8 cellular contexts compared by ENCODE assay signal in genomic region chr9:35661756-35662350, GRCh38. TPM values are rescaled to one million over a fixed set of nuclear protein-coding genes. Genes with fewer than 3 reads are reported as not detected.
DNase-seq lines count a peak whose midpoint lies in the region; ATAC-seq and TF ChIP-seq lines count a peak whose summit lies in the region.

No MANE protein-coding gene starts in this region.

- no peak overlapping the region for H4K8ac ChIP-seq in mesendoderm (ENCODE audit: low read depth, low read length)

- H3K79me1 ChIP-seq in mesendoderm (ENCODE audit: low read length), result peaks cover 12% of the 10 kb centered on the region

- POLR2A ChIA-PET in activated CD8-positive, alpha-beta T cell treated with anti-CD3 and anti-CD28 coated beads, Interleukin-2, amount 10 ng/mL, durations not matched to agents 7 days and 5 days (lab: Charles Lee), result interaction anchor here (0.7 to 4.8 kb wide), 5 partner anchors 11 to 590 kb away, joined by 3 to 54 read pairs (median 6); partner anchors contain the start of gene SIT1

- no peak overlapping the region for H2AK5ac ChIP-seq in mesendoderm (ENCODE audit: low read length)

- no peaks in the 10 kb centered on the region for H3K27me3 ChIP-seq in right cardiac atrium (ENCODE audit: control insufficient read depth, insufficient read depth)
- H3K27me3 ChIP-seq in suprapubic skin, result no peaks in the 10 kb centered on the region
- no peaks in the 10 kb centered on the region for H3K27me3 ChIP-seq in mesendoderm (ENCODE audit: insufficient read depth, low read length, poor library complexity)

- no peaks in the 10 kb centered on the region for H3K9me3 ChIP-seq in right cardiac atrium (ENCODE audit: control insufficient read depth, low read length)
- H3K9me3 ChIP-seq in suprapubic skin, result no peaks in the 10 kb centered on the region

- peaks cover 90% of the 10 kb centered on the region for H3K4me1 Mint-ChIP-seq in activated CD8-positive, alpha-beta T cell treated with anti-CD3 and anti-CD28 coated beads, Interleukin-2, amount 10 ng/mL, durations not matched to agents 7 days and 5 days (ENCODE audit: low read depth)

- H3K56ac ChIP-seq in mesendoderm (ENCODE audit: low read length), result no peak overlapping the region

- H3K4me3 ChIP-seq in right cardiac atrium (ENCODE audit: low read length) (no peak overlapping the region), suprapubic skin (no peak overlapping the region), mesendoderm (ENCODE audit: low read length) (no peak overlapping the region)

- H3K4ac ChIP-seq in mesendoderm (ENCODE audit: low read depth, low read length), result no peak overlapping the region

- peaks cover 46% of the 10 kb centered on the region for H3K36me3 Mint-ChIP-seq in activated CD8-positive, alpha-beta T cell treated with anti-CD3 and anti-CD28 coated beads, Interleukin-2, amount 10 ng/mL, durations not matched to agents 7 days and 5 days (ENCODE audit: low read depth)

- H3K18ac ChIP-seq in mesendoderm (ENCODE audit: low read length), result no peak overlapping the region

- no peak for ATAC-seq in activated CD8-positive, alpha-beta T cell treated with anti-CD3 and anti-CD28 coated beads, Interleukin-2, amount 10 ng/mL, durations not matched to agents 7 days and 5 days
- ATAC-seq in right cardiac atrium, result no peak

- H3K9ac ChIP-seq in mesendoderm (ENCODE audit: low read length), result no peak overlapping the region

- H3K9me3 Mint-ChIP-seq in activated CD8-positive, alpha-beta T cell treated with anti-CD3 and anti-CD28 coated beads, Interleukin-2, amount 10 ng/mL, durations not matched to agents 7 days and 5 days (ENCODE audit: insufficient read depth), result no peaks in the 10 kb centered on the region

- H3K27ac ChIP-seq in right cardiac atrium (ENCODE audit: low read length), result peak overlapping the region; percentile 48
- H3K27ac ChIP-seq in suprapubic skin, result peak overlapping the region; percentile 98
- no peak overlapping the region for H3K27ac ChIP-seq in mesendoderm (ENCODE audit: low read depth, low read length)

- DNase-seq in activated T-cell treated with anti-CD3 and anti-CD28 coated beads, Interleukin-2, amount 50 U/mL, for 1 hour, result peak; percentile 47
- no peak for DNase-seq in activated T-cell treated with anti-CD3 and anti-CD28 coated beads, Interleukin-2, amount 50 U/mL, for 48 hours
- DNase-seq in activated CD8-positive, alpha-beta T cell treated with anti-CD3 and anti-CD28 coated beads, Interleukin-2, amount 10 ng/mL, durations not matched to agents 7 days and 5 days, result peak; percentile 44
- DNase-seq in right cardiac atrium (no peak), suprapubic skin (ENCODE audit: low spot score in 2 of 2) (no peak), iPS-NIHi7 (ENCODE audit: extremely low spot score) (no peak), middle frontal gyrus (ENCODE audit: extremely low spot score, low spot score) (no peak), mesendoderm (no peak)

- H3K27ac Mint-ChIP-seq in activated CD8-positive, alpha-beta T cell treated with anti-CD3 and anti-CD28 coated beads, Interleukin-2, amount 10 ng/mL, durations not matched to agents 7 days and 5 days, result peak overlapping the region; percentile 86

- 69% methylated on average over 3 of the region's 3 CpGs for WGBS in right cardiac atrium
- 67% methylated on average over 3 of the region's 3 CpGs for WGBS in suprapubic skin
- WGBS in mesendoderm (ENCODE audit: extremely low coverage, insufficient coverage, low lambda C conversion rate), result no CpG with 5 or more reads among the region's 3 CpGs

- peak overlapping the region; percentile 86 for H3K4me3 Mint-ChIP-seq in activated CD8-positive, alpha-beta T cell treated with anti-CD3 and anti-CD28 coated beads, Interleukin-2, amount 10 ng/mL, durations not matched to agents 7 days and 5 days

- no peak for TF ChIP-seq POLR2A in suprapubic skin (IDR thresholded peaks at IDR 0.05)

- H2BK120ac ChIP-seq in mesendoderm (ENCODE audit: low read depth, low read length), result no peak overlapping the region

- H3K4me2 ChIP-seq in mesendoderm (ENCODE audit: low read length), result no peak overlapping the region

- H2BK15ac ChIP-seq in mesendoderm (replicated peaks; ENCODE audit: low read depth), result no peak overlapping the region

- no peak for TF ChIP-seq EP300 in suprapubic skin (IDR thresholded peaks at IDR 0.05)

- CTCF ChIA-PET in activated CD8-positive, alpha-beta T cell treated with anti-CD3 and anti-CD28 coated beads, Interleukin-2, amount 10 ng/mL, durations not matched to agents 7 days and 5 days (lab: Charles Lee), result interaction anchor here (1.1 to 12.4 kb wide), 9 partner anchors 10 to 91 kb away, joined by 3 to 214 read pairs (median 8); partner anchors contain the start of genes CD72, GBA2, RGP1 and SIT1

- no peaks in the 10 kb centered on the region for H3K79me2 ChIP-seq in mesendoderm (ENCODE audit: control insufficient read depth, insufficient read depth, low read length)

- H3K23ac ChIP-seq in mesendoderm (ENCODE audit: low read length), result no peak overlapping the region

- no peak for TF ChIP-seq CTCF in suprapubic skin (IDR thresholded peaks at IDR 0.05)

- H3K36me3 ChIP-seq in suprapubic skin (peaks cover 4% of the 10 kb centered on the region), mesendoderm (ENCODE audit: control insufficient read depth, insufficient read depth, low read length) (peaks cover 6% of the 10 kb centered on the region)

- peaks cover 3% of the 10 kb centered on the region for H3K27me3 Mint-ChIP-seq in activated CD8-positive, alpha-beta T cell treated with anti-CD3 and anti-CD28 coated beads, Interleukin-2, amount 10 ng/mL, durations not matched to agents 7 days and 5 days (ENCODE audit: low read depth)

- H3K4me1 ChIP-seq in right cardiac atrium (ENCODE audit: control insufficient read depth, insufficient read depth, low read length), result no peaks in the 10 kb centered on the region
- peaks cover 55% of the 10 kb centered on the region for H3K4me1 ChIP-seq in suprapubic skin
- peaks cover 5% of the 10 kb centered on the region for H3K4me1 ChIP-seq in mesendoderm (ENCODE audit: control insufficient read depth, low read depth, low read length)

- intact Hi-C loops in right cardiac atrium (cut with DNase I), result loop anchor here in 3 of 4 donors (5.0 to 10.0 kb wide), 3 partner anchors 35 to 70 kb away; partner anchors contain the start of genes CREB3 (in 2 of the 3) and TLN1 (in 2 of the 3)

- H4K5ac ChIP-seq in mesendoderm (ENCODE audit: low read length), result no peak overlapping the region

- H2BK5ac ChIP-seq in mesendoderm (ENCODE audit: low read length), result no peak overlapping the region

RNA-seq across cellular contexts. Expression of gene ARHGEF39, which starts 3.1 kb away (rescaled TPM):
- 10 to 100 TPM; 17.2 to 17.3 TPM for total RNA-seq in activated CD8-positive, alpha-beta T cell treated with anti-CD3 and anti-CD28 coated beads, Interleukin-2, amount 10 ng/mL, durations not matched to agents 7 days and 5 days
- total RNA-seq in right cardiac atrium, result under 1 TPM in 3 of 4 donors, not detected in 1; 0.29 to 0.50 (median 0.34) TPM
- 0.52 TPM for polyA plus RNA-seq in right cardiac atrium
- 10 to 100 TPM in 1 of 4 donors, 1 to 10 TPM in 1, under 1 TPM in 2; 0.34 to 11.3 (median 1.9) TPM for total RNA-seq in suprapubic skin
- polyA plus RNA-seq in mesendoderm (2013, experiment 1 of 2), result 13.9 TPM
- 14.0 TPM for polyA plus RNA-seq in mesendoderm (2013, experiment 2 of 2)

RNA-seq across cellular contexts. Expression of gene CCDC107, which starts 3.8 kb away (rescaled TPM):
- 10 to 100 TPM; 34.8 to 36.8 TPM for total RNA-seq in activated CD8-positive, alpha-beta T cell treated with anti-CD3 and anti-CD28 coated beads, Interleukin-2, amount 10 ng/mL, durations not matched to agents 7 days and 5 days
- total RNA-seq in right cardiac atrium (10 to 100 TPM; 54.7 to 61.6 (median 60.1) TPM), suprapubic skin (10 to 100 TPM in 1 of 4 donors, 1 to 10 TPM in 3; 5.0 to 13.2 (median 9.6) TPM)
- polyA plus RNA-seq in right cardiac atrium, result 75.0 TPM
- 7.8 TPM for polyA plus RNA-seq in mesendoderm (2013, experiment 1 of 2)
- 6.8 TPM for polyA plus RNA-seq in mesendoderm (2013, experiment 2 of 2)

RNA-seq across cellular contexts. Expression of gene RMRP, which starts 4.0 kb away (rescaled TPM):
- over 10,000 TPM in 1 of 2 experiments, 1,000 to 10,000 TPM in 1; 7,126 to 12,592 TPM for total RNA-seq in activated CD8-positive, alpha-beta T cell treated with anti-CD3 and anti-CD28 coated beads, Interleukin-2, amount 10 ng/mL, durations not matched to agents 7 days and 5 days
- total RNA-seq in right cardiac atrium (over 10,000 TPM; 19,654 to 22,919 (median 21,195) TPM), suprapubic skin (over 10,000 TPM in 2 of 4 donors, 1,000 to 10,000 TPM in 2; 1,246 to 15,173 (median 11,383) TPM)
- polyA plus RNA-seq in right cardiac atrium, result 218 TPM
- polyA plus RNA-seq in mesendoderm (2013, experiment 1 of 2), result not detected
- not detected for polyA plus RNA-seq in mesendoderm (2013, experiment 2 of 2)

RNA-seq across cellular contexts. Expression of gene SIT1, which starts 11.1 kb away (rescaled TPM):
- 100 to 1,000 TPM; 213 to 220 TPM for total RNA-seq in activated CD8-positive, alpha-beta T cell treated with anti-CD3 and anti-CD28 coated beads, Interleukin-2, amount 10 ng/mL, durations not matched to agents 7 days and 5 days
- total RNA-seq in right cardiac atrium (1 to 10 TPM in 1 of 4 donors, under 1 TPM in 1, not detected in 2; 0.26 to 1.5 TPM), suprapubic skin (1 to 10 TPM in 1 of 4 donors, not detected in 3; 2.9 TPM)
- polyA plus RNA-seq in right cardiac atrium, result 0.14 TPM
- polyA plus RNA-seq in mesendoderm (2013, experiment 1 of 2), result 0.87 TPM
- polyA plus RNA-seq in mesendoderm (2013, experiment 2 of 2), result 0.91 TPM

RNA-seq across cellular contexts. Expression of gene CA9, which starts 11.9 kb away (rescaled TPM):
- total RNA-seq in activated CD8-positive, alpha-beta T cell treated with anti-CD3 and anti-CD28 coated beads, Interleukin-2, amount 10 ng/mL, durations not matched to agents 7 days and 5 days, result 1 to 10 TPM in 1 of 2 experiments, under 1 TPM in 1; 0.50 to 1.3 TPM
- total RNA-seq in right cardiac atrium, result 1 to 10 TPM in 3 of 4 donors, not detected in 1; 1.0 to 1.2 (median 1.1) TPM
- 1.4 TPM for polyA plus RNA-seq in right cardiac atrium
- total RNA-seq in suprapubic skin, result 1 to 10 TPM in 3 of 4 donors, not detected in 1; 2.1 to 5.7 (median 2.8) TPM
- 1.6 TPM for polyA plus RNA-seq in mesendoderm (2013, experiment 1 of 2)
- 1.8 TPM for polyA plus RNA-seq in mesendoderm (2013, experiment 2 of 2)

Comparison
In these comparisons a context has a peak if more than half of its experiments do, and no peak if none do; other contexts are left out.
1. DNase-seq: peak in activated T-cell treated with anti-CD3 and anti-CD28 coated beads, Interleukin-2, amount 50 U/mL, for 1 hour (single experiment) and activated CD8-positive, alpha-beta T cell treated with anti-CD3 and anti-CD28 coated beads, Interleukin-2, amount 10 ng/mL, durations not matched to agents 7 days and 5 days (single experiment); none in activated T-cell treated with anti-CD3 and anti-CD28 coated beads, Interleukin-2, amount 50 U/mL, for 48 hours (0 of 2), right cardiac atrium (0 of 3), suprapubic skin (0 of 2), iPS-NIHi7 (single experiment), middle frontal gyrus (single experiment) and mesendoderm (single experiment).